ENCODE assay signal across 20 cellular contexts in the genomic region with DNA sequence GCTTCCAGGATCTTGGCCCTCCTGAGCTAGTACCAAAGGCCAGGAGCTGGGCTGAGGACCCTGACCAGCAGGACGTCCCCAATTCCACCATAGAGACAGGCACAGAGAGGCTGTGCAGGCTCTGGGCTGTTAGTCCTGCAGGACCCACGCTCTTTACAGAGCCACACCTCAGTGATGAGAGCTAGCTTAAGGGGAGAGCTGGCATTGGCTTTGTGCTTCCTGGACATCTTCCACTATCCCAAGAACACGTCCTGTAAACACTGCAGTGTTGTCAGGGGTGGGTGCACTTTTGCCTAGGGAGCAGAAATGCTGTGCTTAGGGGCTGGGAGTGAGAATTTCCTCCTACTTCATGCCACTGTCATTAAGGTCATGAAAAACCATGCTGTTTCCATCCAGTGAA.
DNase-seq lines count a peak whose midpoint lies in the region; ATAC-seq, FAIRE-seq and TF ChIP-seq lines count a peak whose summit lies in the region.
"Had no signal": no experiment of that assay in that cellular context is flagged by ENCODE, and none has a peak within 500 bp of the region (broad histone marks: within the 10 kb centered on the region; RNA-seq: fewer than 3 reads in every experiment).

No MANE protein-coding gene starts in this region.

- no peak overlapping the region for H3K4me2 ChIP-seq in DND-41 (ENCODE audit: insufficient read depth, low read length)

- DNase-seq in NCI-H2029 (lab: John Stamatoyannopoulos, UW) = peak; percentile 52
- no peak for DNase-seq in NCI-H2029 treated with DMSO at 0.1 percent for 48 hours (lab: John Stamatoyannopoulos, UW)
- DNase-seq in DND-41 = no peak
- no peak for DNase-seq in bronchial epithelial cell (ENCODE audit: low read depth)
- DNase-seq in stimulated activated effector memory CD8-positive, alpha-beta T cell treated with anti-CD3 and anti-CD28 coated beads, Interleukin-12 subunit alpha, Interleukin-12 subunit beta, amount 100 ng/mL, for 72 hours (ENCODE audit: low spot score in 2 of 2) = no peak
- no peak for DNase-seq in AG08396 (ENCODE audit: low spot score)
- DNase-seq: CD8-positive, alpha-beta memory T cell; GF-D8; KBM-7; NCI-H1417; NCI-H2081; NCI-H510A; NCI-H774 had no signal

- no peak overlapping the region for H2AFZ ChIP-seq in DND-41 (ENCODE audit: low read depth, low read length)
- H2AFZ ChIP-seq: GM23248 had no signal

- peak overlapping the region; percentile 44 for H3K27ac Mint-ChIP-seq in stimulated activated effector memory CD8-positive, alpha-beta T cell treated with anti-CD3 and anti-CD28 coated beads, Interleukin-12 subunit alpha, Interleukin-12 subunit beta, amount 100 ng/mL, for 72 hours

- H3K4me1 ChIP-seq in DND-41 (ENCODE audit: insufficient read depth, low read length) = peaks cover 31% of the 10 kb centered on the region

- FAIRE-seq in bronchial epithelial cell (lab: Jason Lieb, UNC) = peak; percentile 70
- FAIRE-seq: GM12891, GM18507 had no signal

- H3K36me3 Mint-ChIP-seq in stimulated activated effector memory CD8-positive, alpha-beta T cell treated with anti-CD3 and anti-CD28 coated beads, Interleukin-12 subunit alpha, Interleukin-12 subunit beta, amount 100 ng/mL, for 72 hours = peaks cover 52% of the 10 kb centered on the region

- H3K27me3 ChIP-seq in DND-41 (ENCODE audit: insufficient read depth, low read length, poor library complexity) = no peaks in the 10 kb centered on the region
- H3K27me3 ChIP-seq in bronchial epithelial cell (ENCODE audit: control insufficient read depth, insufficient read depth, low read length) = no peaks in the 10 kb centered on the region

- no peaks in the 10 kb centered on the region for H3K9me3 Mint-ChIP-seq in stimulated activated effector memory CD8-positive, alpha-beta T cell treated with anti-CD3 and anti-CD28 coated beads, Interleukin-12 subunit alpha, Interleukin-12 subunit beta, amount 100 ng/mL, for 72 hours

- H3K4me3 ChIP-seq in DND-41 (ENCODE audit: low read depth in 1 of 2, low read length in 2 of 2) (no peak overlapping the region), bronchial epithelial cell (ENCODE audit: low read depth, low read length) (no peak overlapping the region)
- H3K4me3 ChIP-seq: GM23248 had no signal

- no peaks in the 10 kb centered on the region for H3K9me3 ChIP-seq in DND-41 (ENCODE audit: insufficient read depth, low read length, severe bottlenecking)

- H3K4me3 Mint-ChIP-seq in stimulated activated effector memory CD8-positive, alpha-beta T cell treated with anti-CD3 and anti-CD28 coated beads, Interleukin-12 subunit alpha, Interleukin-12 subunit beta, amount 100 ng/mL, for 72 hours = no peak overlapping the region
- H3K4me3 Mint-ChIP-seq: CD8-positive, alpha-beta memory T cell had no signal

- H3K27ac ChIP-seq in DND-41 (ENCODE audit: low read length) = peak overlapping the region; percentile 71
- H3K27ac ChIP-seq: 22Rv1, GM23248 had no signal

- H3K79me2 ChIP-seq in DND-41 (ENCODE audit: insufficient read depth, low read length) = peaks cover 99% of the 10 kb centered on the region

- no peak overlapping the region for H3K9ac ChIP-seq in DND-41 (ENCODE audit: low read depth, low read length)
- H3K9ac ChIP-seq: GM23248 had no signal

- TF ChIP-seq CTCF in DND-41 (IDR thresholded peaks at IDR 0.05; ENCODE audit: borderline replicate concordance, extremely low read depth, low read length, poor library complexity, severe bottlenecking) (no peak), bronchial epithelial cell (IDR thresholded peaks at IDR 0.05; ENCODE audit: insufficient read depth, low read length, severe bottlenecking) (no peak)

- ATAC-seq in DND-41 (ENCODE audit: insufficient read depth, low read depth) (no peak), GM21529 (IDR thresholded peaks at IDR 0.05; ENCODE audit: unreplicated experiment) (no peak), HG03432 (IDR thresholded peaks at IDR 0.05; ENCODE audit: unreplicated experiment) (no peak)
- ATAC-seq in stimulated activated effector memory CD8-positive, alpha-beta T cell treated with anti-CD3 and anti-CD28 coated beads, Interleukin-12 subunit alpha, Interleukin-12 subunit beta, amount 100 ng/mL, for 72 hours = no peak
- ATAC-seq: HCT116 had no signal

- H4K20me1 ChIP-seq in DND-41 (ENCODE audit: insufficient read depth, low read length) = peaks cover 89% of the 10 kb centered on the region

- H3K4me1 Mint-ChIP-seq in stimulated activated effector memory CD8-positive, alpha-beta T cell treated with anti-CD3 and anti-CD28 coated beads, Interleukin-12 subunit alpha, Interleukin-12 subunit beta, amount 100 ng/mL, for 72 hours = peaks cover 53% of the 10 kb centered on the region

- H3K36me3 ChIP-seq in DND-41 (ENCODE audit: insufficient read depth, low read length) (peaks cover 98% of the 10 kb centered on the region), bronchial epithelial cell (ENCODE audit: control insufficient read depth, insufficient read depth, low read length) (no peaks in the 10 kb centered on the region)
